ENCODE assay signal across 20 cellular contexts in the genomic region with DNA sequence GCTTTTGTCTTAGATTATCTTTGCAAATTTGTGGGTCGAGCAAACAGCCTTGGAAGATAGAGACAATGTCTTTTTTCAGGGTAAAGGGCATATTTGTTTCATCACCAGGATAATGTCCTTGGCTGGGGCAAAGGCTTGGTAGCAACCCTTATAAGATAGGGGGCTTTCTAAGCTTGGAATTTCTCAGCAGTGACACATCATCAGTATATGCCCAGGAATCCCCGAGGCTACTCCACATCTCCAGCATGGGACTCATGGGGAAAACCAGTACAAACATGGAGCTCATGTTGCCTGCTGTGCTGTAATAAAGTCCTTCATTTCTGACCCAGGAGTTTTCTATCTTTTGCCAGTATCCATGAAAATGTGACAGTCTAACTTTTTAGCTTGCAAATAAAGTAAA.
"Had no signal": no experiment of that assay in that cellular context is flagged by ENCODE, and none has a peak within 500 bp of the region (broad histone marks: within the 10 kb centered on the region; RNA-seq: fewer than 3 reads in every experiment).

No MANE protein-coding gene starts in this region.

- H3K4me2 ChIP-seq: SK-N-SH had no signal

- H3K27me3 ChIP-seq: MG63 had no signal

- H3K4me3 ChIP-seq: MG63 had no signal

- H3K36me3 ChIP-seq: MG63 had no signal

- H3K9me2 ChIP-seq: SK-N-SH had no signal

- H3K27ac ChIP-seq: RWPE1 had no signal

- H3K9ac ChIP-seq: SK-N-SH had no signal

- H3K9me3 ChIP-seq: MG63, SK-N-SH had no signal

- DNase-seq: KBM-7, MG63, NCI-H1092, NCI-H1105 treated with DMSO at 0.1 percent for 48 hours, NCI-H1417 treated with DMSO at 0.1 percent for 48 hours, NCI-H187, NCI-H2029, NCI-H2081 treated with DMSO at 0.1 percent for 48 hours, NCI-H2171, NCI-H226, NCI-H446, NCI-H510A, NCI-H524 treated with DMSO at 0.1 percent for 48 hours, NCI-H69, NCI-H774, PC-3, SHP77, SK-N-SH had no signal

- ATAC-seq: Panc1, PC-3 had no signal
